Comparison of ENCODE assay signal across 4 cellular contexts in genomic region chr1:144019101-144019500, GRCh38. TPM values are rescaled to one million over a fixed set of nuclear protein-coding genes. Genes with fewer than 3 reads are reported as not detected.
"Had no signal": no experiment of that assay in that cellular context is flagged by ENCODE, and none has a peak within 500 bp of the region (broad histone marks: within the 10 kb centered on the region; RNA-seq: fewer than 3 reads in every experiment).

No MANE protein-coding gene starts in this region.

RNA-seq across cellular contexts. Expression of gene FAM72C, which starts 47.3 kb away (rescaled TPM):
- total RNA-seq: aorta, bronchial epithelial cell, cardiac septum, chondrocyte had no signal
